17 cellular contexts compared by ENCODE assay signal in genomic region chr1:31625180-31625514, GRCh38. TPM values are rescaled to one million over a fixed set of nuclear protein-coding genes. Genes with fewer than 3 reads are reported as not detected.
"Had no signal": no experiment of that assay in that cellular context is flagged by ENCODE, and none has a peak within 500 bp of the region (broad histone marks: within the 10 kb centered on the region; RNA-seq: fewer than 3 reads in every experiment).

No MANE protein-coding gene starts in this region.

- H3K9me3 ChIP-seq: breast epithelium, upper lobe of right lung had no signal

- H3K27me3 Mint-ChIP-seq: activated CD4-positive, alpha-beta T cell treated with anti-CD3 and anti-CD28 coated beads for 36 hours; activated CD8-positive, alpha-beta T cell treated with anti-CD3 and anti-CD28 coated beads for 36 hours; activated naive CD8-positive, alpha-beta T cell treated with anti-CD3 and anti-CD28 coated beads, Interleukin-2, amount 10 ng/mL, durations not matched to agents 7 days and 5 days had no signal

- ATAC-seq: activated CD4-positive, alpha-beta T cell treated with anti-CD3 and anti-CD28 coated beads for 36 hours; activated CD8-positive, alpha-beta T cell treated with anti-CD3 and anti-CD28 coated beads for 36 hours; upper lobe of right lung had no signal

- DNase-seq: activated CD4-positive, alpha-beta T cell treated with anti-CD3 and anti-CD28 coated beads for 36 hours; activated CD8-positive, alpha-beta T cell treated with anti-CD3 and anti-CD28 coated beads for 36 hours; activated gamma-delta T cell treated with Interleukin-2 at 50 U/mL for 16 hours; activated naive CD8-positive, alpha-beta T cell treated with anti-CD3 and anti-CD28 coated beads, Interleukin-2, amount 10 ng/mL, durations not matched to agents 7 days and 5 days; activated T-cell treated with anti-CD3 and anti-CD28 coated beads, Interleukin-2, amount 50 U/mL, for 72 hours; anterior cingulate cortex; head of caudate nucleus; stimulated activated CD4-positive, alpha-beta T cell treated with anti-CD3 and anti-CD28 coated beads, Interleukin-2, amount 100 ng/mL, for 48 hours; stimulated activated naive CD4-positive, alpha-beta T cell; upper lobe of right lung; WERI-Rb-1 had no signal

- H3K27ac Mint-ChIP-seq: activated CD4-positive, alpha-beta T cell treated with anti-CD3 and anti-CD28 coated beads for 36 hours; activated CD8-positive, alpha-beta T cell treated with anti-CD3 and anti-CD28 coated beads for 36 hours; activated naive CD8-positive, alpha-beta T cell treated with anti-CD3 and anti-CD28 coated beads, Interleukin-2, amount 10 ng/mL, durations not matched to agents 7 days and 5 days; activated T-cell treated with anti-CD3 and anti-CD28 coated beads, Interleukin-2, amount 50 U/mL, for 72 hours; mesothelial cell of epicardium; T-helper 1 cell treated with Interleukin-12 subunit alpha and Interleukin-12 subunit beta and Interleukin-4 antibody, amounts not matched to agents 30 μg/mL and 1 μg/mL, for 36 hours had no signal

- H3K4me3 Mint-ChIP-seq: activated CD4-positive, alpha-beta T cell treated with anti-CD3 and anti-CD28 coated beads for 36 hours; activated CD8-positive, alpha-beta T cell treated with anti-CD3 and anti-CD28 coated beads for 36 hours; activated naive CD8-positive, alpha-beta T cell treated with anti-CD3 and anti-CD28 coated beads, Interleukin-2, amount 10 ng/mL, durations not matched to agents 7 days and 5 days; activated T-cell treated with anti-CD3 and anti-CD28 coated beads, Interleukin-2, amount 50 U/mL, for 72 hours; mesothelial cell of epicardium; T-helper 1 cell treated with Interleukin-12 subunit alpha and Interleukin-12 subunit beta and Interleukin-4 antibody, amounts not matched to agents 30 μg/mL and 1 μg/mL, for 36 hours had no signal

- H3K9me3 Mint-ChIP-seq: activated CD8-positive, alpha-beta T cell treated with anti-CD3 and anti-CD28 coated beads for 36 hours; activated naive CD8-positive, alpha-beta T cell treated with anti-CD3 and anti-CD28 coated beads, Interleukin-2, amount 10 ng/mL, durations not matched to agents 7 days and 5 days; activated T-cell treated with anti-CD3 and anti-CD28 coated beads, Interleukin-2, amount 50 U/mL, for 72 hours; mesothelial cell of epicardium; T-helper 1 cell treated with Interleukin-12 subunit alpha and Interleukin-12 subunit beta and Interleukin-4 antibody, amounts not matched to agents 30 μg/mL and 1 μg/mL, for 36 hours had no signal

- H3K27ac ChIP-seq: epithelial cell of prostate had no signal

- H3K4me1 Mint-ChIP-seq: activated CD4-positive, alpha-beta T cell treated with anti-CD3 and anti-CD28 coated beads for 36 hours had no signal

- H3K36me3 ChIP-seq: breast epithelium had no signal

- H3K27me3 ChIP-seq: breast epithelium, upper lobe of right lung had no signal

- H3K4me3 ChIP-seq: breast epithelium, lung, upper lobe of right lung had no signal

RNA-seq across cellular contexts. Expression of gene HCRTR1, which starts 7.7 kb away (rescaled TPM):
- total RNA-seq: activated CD4-positive, alpha-beta T cell treated with anti-CD3 and anti-CD28 coated beads for 36 hours; activated CD8-positive, alpha-beta T cell treated with anti-CD3 and anti-CD28 coated beads for 36 hours; activated naive CD8-positive, alpha-beta T cell treated with anti-CD3 and anti-CD28 coated beads, Interleukin-2, amount 10 ng/mL, durations not matched to agents 7 days and 5 days; activated T-cell treated with anti-CD3 and anti-CD28 coated beads, Interleukin-2, amount 50 U/mL, for 72 hours; breast epithelium; upper lobe of right lung had no signal

RNA-seq across cellular contexts. Expression of gene TINAGL1, which starts 48.8 kb away (rescaled TPM):
- total RNA-seq: activated CD4-positive, alpha-beta T cell treated with anti-CD3 and anti-CD28 coated beads for 36 hours; activated CD8-positive, alpha-beta T cell treated with anti-CD3 and anti-CD28 coated beads for 36 hours; activated naive CD8-positive, alpha-beta T cell treated with anti-CD3 and anti-CD28 coated beads, Interleukin-2, amount 10 ng/mL, durations not matched to agents 7 days and 5 days; activated T-cell treated with anti-CD3 and anti-CD28 coated beads, Interleukin-2, amount 50 U/mL, for 72 hours had no signal
- polyA plus RNA-seq: neural cell had no signal
